Comparison of ENCODE assay signal across 8 cellular contexts in genomic region chr5:140926211-140926902, GRCh38. TPM values are rescaled to one million over a fixed set of nuclear protein-coding genes. Genes with fewer than 3 reads are reported as not detected.
A peak's percentile ranks its signal among the peaks of the same experiment; 100 is the strongest.
DNase-seq lines count a peak whose midpoint lies in the region; ATAC-seq, FAIRE-seq and TF ChIP-seq lines count a peak whose summit lies in the region.

A gene with protein sequence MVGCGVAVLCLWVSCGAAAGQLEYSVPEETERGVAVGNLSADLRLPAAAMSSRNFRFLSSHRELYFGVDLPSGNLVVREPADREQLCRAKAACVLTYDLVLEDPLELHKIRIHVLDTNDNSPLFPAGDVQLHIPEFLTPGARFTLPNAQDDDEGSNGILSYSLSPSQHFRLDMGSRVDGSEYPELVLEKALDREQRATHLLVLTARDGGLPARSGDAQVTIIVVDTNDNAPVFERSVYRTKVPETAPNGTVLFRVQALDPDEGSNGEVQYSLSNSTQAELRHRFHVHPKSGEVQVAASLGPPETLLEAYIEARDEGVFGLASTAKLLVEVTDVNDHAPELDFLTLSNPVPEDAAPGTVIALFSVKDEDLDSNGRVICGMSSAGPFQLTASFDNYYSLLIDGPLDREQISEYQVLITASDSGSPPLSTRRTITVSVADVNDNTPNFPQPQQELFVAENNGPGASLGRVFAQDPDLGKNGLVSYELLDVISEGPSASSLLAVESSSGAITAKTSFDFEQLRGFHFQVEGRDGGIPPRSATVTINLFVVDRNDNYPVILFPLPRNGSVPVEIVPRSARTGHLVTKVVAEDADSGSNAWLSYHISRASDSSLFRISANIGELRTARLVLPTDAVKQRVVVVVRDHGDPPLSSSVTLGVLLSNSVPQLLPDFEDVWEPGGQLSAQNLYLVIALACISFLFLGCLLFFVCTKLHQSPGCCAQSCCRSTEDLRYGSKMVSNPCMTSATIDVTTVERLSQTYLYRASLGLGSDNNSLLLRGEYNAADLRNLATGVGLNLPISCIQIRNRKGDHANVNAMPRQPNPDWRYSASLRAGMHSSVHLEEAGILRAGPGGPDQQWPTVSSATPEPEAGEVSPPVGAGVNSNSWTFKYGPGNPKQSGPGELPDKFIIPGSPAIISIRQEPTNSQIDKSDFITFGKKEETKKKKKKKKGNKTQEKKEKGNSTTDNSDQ (plus strand): TSS chr5:140926299. CDS start chr5:140926893, 594 bp downstream.

- H3K27ac ChIP-seq in duodenal mucosa (ENCODE audit: low read depth, low read length) (no peak within 1 kb of the TSS), right lobe of liver (peak within 1 kb of the TSS in 1 of 3 donors; percentile 28)

- H3K9me3 ChIP-seq in duodenal mucosa (ENCODE audit: control insufficient read depth in 1 of 2, low read length in 2 of 2) (peaks cover 3 to 8% of the 10 kb centered on the region in 2 donors), right lobe of liver (no peaks in the 10 kb centered on the region)

- intact Hi-C loops in right lobe of liver (cut with DNase I): no loop called here

- no peaks in the 10 kb centered on the region for H3K4me1 ChIP-seq in duodenal mucosa (ENCODE audit: control insufficient read depth in 1 of 2, insufficient read depth in 2 of 2, low read length in 2 of 2)
- H3K4me1 ChIP-seq in right lobe of liver: peaks cover 0 to 4% (median 0%) of the 10 kb centered on the region in 4 donors

- FAIRE-seq in HTR-8/SVneo (lab: Jason Lieb, UNC): peak; percentile 94

- no peaks in the 10 kb centered on the region for H3K36me3 ChIP-seq in duodenal mucosa (ENCODE audit: control insufficient read depth in 1 of 2, insufficient read depth in 2 of 2, low read length in 2 of 2)
- no peaks in the 10 kb centered on the region for H3K36me3 ChIP-seq in right lobe of liver

- H3K9ac ChIP-seq in duodenal mucosa (ENCODE audit: low read depth in 1 of 2, low read length in 2 of 2): peak within 1 kb of the TSS in 1 of 2 donors; percentile 21

- peak; percentile 39 for TF ChIP-seq CTCF in AG10803 (conservative IDR thresholded peaks at IDR 0.05; ENCODE audit: low read length)
- TF ChIP-seq CTCF in right lobe of liver (IDR thresholded peaks at IDR 0.05): peak; percentile 60 to 75 (median 71)

- DNase-seq in AG10803 (ENCODE audit: low read depth) (peak; percentile 30), HTR-8/SVneo (ENCODE audit: insufficient read length, low spot score) (peak; percentile 73), SHP77 (lab: John Stamatoyannopoulos, UW) (peak; percentile 87), right lobe of liver (peak; percentile 68 to 85 (median 75))
- DNase-seq in stimulated activated CD4-positive, alpha-beta T cell treated with anti-CD3 and anti-CD28 coated beads, Interleukin-4, amount 100 ng/mL, for 1 hour: peak; percentile 28

- ATAC-seq in right lobe of liver: peak; percentile 95 to 98 (median 96)
- ATAC-seq in HG02981 (IDR thresholded peaks at IDR 0.05; ENCODE audit: unreplicated experiment): no peak
- ATAC-seq in HG02885 (IDR thresholded peaks at IDR 0.05; ENCODE audit: poor library complexity, unreplicated experiment): no peak

- TF ChIP-seq POLR2A in right lobe of liver (IDR thresholded peaks at IDR 0.05): no peak

- H3K27me3 ChIP-seq in duodenal mucosa (ENCODE audit: control insufficient read depth in 1 of 2, insufficient read depth in 2 of 2, low read length in 2 of 2) (peaks cover 7% of the 10 kb centered on the region in 2 donors), right lobe of liver (no peaks in the 10 kb centered on the region)

- H3K4me3 ChIP-seq in AG10803 (ENCODE audit: low read length): peak within 1 kb of the TSS; percentile 48
- H3K4me3 ChIP-seq in duodenal mucosa (ENCODE audit: low read depth in 1 of 2, low read length in 2 of 2): peak within 1 kb of the TSS; percentile 32 to 60
- peak within 1 kb of the TSS; percentile 41 to 49 (median 41) for H3K4me3 ChIP-seq in right lobe of liver

- WGBS in right lobe of liver (ENCODE audit: insufficient coverage, low coverage, low lambda C conversion rate, missing lambda C conversion rate): 0% methylated on average over 6 of the region's 67 CpGs

RNA-seq across cellular contexts. Expression of the gene that starts here (rescaled TPM):
- under 1 TPM; 0.18 to 0.86 (median 0.35) TPM for total RNA-seq in right lobe of liver

Comparison
In these comparisons a context has a peak if more than half of its experiments do, and no peak if none do; other contexts are left out.
1. Peak in DNase-seq, ATAC-seq and H3K4me3 ChIP-seq in right lobe of liver; RNA of the gene not detected or under 1 TPM.
2. DNase-seq: peak in every context shown above with its lines; median percentile 87 in SHP77; 75 in right lobe of liver; 73 in HTR-8/SVneo; 30 in AG10803; 28 in stimulated activated CD4-positive, alpha-beta T cell treated with anti-CD3 and anti-CD28 coated beads, Interleukin-4, amount 100 ng/mL, for 1 hour.